Comparison of ENCODE assay signal across 1 cellular context in genomic region chr16:84928679-84929420, GRCh38.
TF ChIP-seq lines count a peak whose summit lies in the region.

No MANE protein-coding gene starts in this region.

TF ChIP-seq in K562, 482 proteins besides CTCF, POLR2A, EP300 and RAD21 (continued from another document and continues in another):
- TF ChIP-seq, protein P1, sequence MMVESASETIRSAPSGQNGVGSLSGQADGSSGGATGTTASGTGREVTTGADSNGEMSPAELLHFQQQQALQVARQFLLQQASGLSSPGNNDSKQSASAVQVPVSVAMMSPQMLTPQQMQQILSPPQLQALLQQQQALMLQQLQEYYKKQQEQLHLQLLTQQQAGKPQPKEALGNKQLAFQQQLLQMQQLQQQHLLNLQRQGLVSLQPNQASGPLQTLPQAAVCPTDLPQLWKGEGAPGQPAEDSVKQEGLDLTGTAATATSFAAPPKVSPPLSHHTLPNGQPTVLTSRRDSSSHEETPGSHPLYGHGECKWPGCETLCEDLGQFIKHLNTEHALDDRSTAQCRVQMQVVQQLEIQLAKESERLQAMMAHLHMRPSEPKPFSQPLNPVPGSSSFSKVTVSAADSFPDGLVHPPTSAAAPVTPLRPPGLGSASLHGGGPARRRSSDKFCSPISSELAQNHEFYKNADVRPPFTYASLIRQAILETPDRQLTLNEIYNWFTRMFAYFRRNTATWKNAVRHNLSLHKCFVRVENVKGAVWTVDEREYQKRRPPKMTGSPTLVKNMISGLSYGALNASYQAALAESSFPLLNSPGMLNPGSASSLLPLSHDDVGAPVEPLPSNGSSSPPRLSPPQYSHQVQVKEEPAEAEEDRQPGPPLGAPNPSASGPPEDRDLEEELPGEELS (CRISPR knock-in tag; IDR thresholded peaks at IDR 0.05; ENCODE audit: borderline replicate concordance), result no peak
- TF ChIP-seq GABPB2 (CRISPR knock-in tag; conservative IDR thresholded peaks at IDR 0.05), result no peak
- no peak for TF ChIP-seq ARID1B (IDR thresholded peaks at IDR 0.05)
- TF ChIP-seq, protein P2, sequence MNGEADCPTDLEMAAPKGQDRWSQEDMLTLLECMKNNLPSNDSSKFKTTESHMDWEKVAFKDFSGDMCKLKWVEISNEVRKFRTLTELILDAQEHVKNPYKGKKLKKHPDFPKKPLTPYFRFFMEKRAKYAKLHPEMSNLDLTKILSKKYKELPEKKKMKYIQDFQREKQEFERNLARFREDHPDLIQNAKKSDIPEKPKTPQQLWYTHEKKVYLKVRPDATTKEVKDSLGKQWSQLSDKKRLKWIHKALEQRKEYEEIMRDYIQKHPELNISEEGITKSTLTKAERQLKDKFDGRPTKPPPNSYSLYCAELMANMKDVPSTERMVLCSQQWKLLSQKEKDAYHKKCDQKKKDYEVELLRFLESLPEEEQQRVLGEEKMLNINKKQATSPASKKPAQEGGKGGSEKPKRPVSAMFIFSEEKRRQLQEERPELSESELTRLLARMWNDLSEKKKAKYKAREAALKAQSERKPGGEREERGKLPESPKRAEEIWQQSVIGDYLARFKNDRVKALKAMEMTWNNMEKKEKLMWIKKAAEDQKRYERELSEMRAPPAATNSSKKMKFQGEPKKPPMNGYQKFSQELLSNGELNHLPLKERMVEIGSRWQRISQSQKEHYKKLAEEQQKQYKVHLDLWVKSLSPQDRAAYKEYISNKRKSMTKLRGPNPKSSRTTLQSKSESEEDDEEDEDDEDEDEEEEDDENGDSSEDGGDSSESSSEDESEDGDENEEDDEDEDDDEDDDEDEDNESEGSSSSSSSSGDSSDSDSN (IDR thresholded peaks at IDR 0.05; ENCODE audit: borderline replicate concordance in 1 of 2, low read depth in 2 of 2, low read length in 2 of 2), result peak in 1 of 2 experiments; percentile 42; a peak in 1 of 4 replicates
- TF ChIP-seq SMC3 (conservative IDR thresholded peaks at IDR 0.05; ENCODE audit: insufficient read depth, low read depth, low read length), result no peak
- TF ChIP-seq NR2C1 (IDR thresholded peaks at IDR 0.05), result no peak
- no peak for TF ChIP-seq NR2C1 (tag; IDR thresholded peaks at IDR 0.05)
- no peak for TF ChIP-seq ZNF24 (IDR thresholded peaks at IDR 0.05)
- no peak for TF ChIP-seq FOXA1 (IDR thresholded peaks at IDR 0.05; ENCODE audit: borderline replicate concordance)
- TF ChIP-seq HEY1 (CRISPR knock-in tag; IDR thresholded peaks at IDR 0.05; ENCODE audit: borderline replicate concordance), result no peak
- no peak for TF ChIP-seq NUFIP1 (IDR thresholded peaks at IDR 0.05; ENCODE audit: partially characterized antibody)
- no peak for TF ChIP-seq ZNF57 (CRISPR knock-in tag; IDR thresholded peaks at IDR 0.05)
- no peak for TF ChIP-seq XRCC5 (IDR thresholded peaks at IDR 0.05; ENCODE audit: low read depth, low read length)
- TF ChIP-seq, protein P3, sequence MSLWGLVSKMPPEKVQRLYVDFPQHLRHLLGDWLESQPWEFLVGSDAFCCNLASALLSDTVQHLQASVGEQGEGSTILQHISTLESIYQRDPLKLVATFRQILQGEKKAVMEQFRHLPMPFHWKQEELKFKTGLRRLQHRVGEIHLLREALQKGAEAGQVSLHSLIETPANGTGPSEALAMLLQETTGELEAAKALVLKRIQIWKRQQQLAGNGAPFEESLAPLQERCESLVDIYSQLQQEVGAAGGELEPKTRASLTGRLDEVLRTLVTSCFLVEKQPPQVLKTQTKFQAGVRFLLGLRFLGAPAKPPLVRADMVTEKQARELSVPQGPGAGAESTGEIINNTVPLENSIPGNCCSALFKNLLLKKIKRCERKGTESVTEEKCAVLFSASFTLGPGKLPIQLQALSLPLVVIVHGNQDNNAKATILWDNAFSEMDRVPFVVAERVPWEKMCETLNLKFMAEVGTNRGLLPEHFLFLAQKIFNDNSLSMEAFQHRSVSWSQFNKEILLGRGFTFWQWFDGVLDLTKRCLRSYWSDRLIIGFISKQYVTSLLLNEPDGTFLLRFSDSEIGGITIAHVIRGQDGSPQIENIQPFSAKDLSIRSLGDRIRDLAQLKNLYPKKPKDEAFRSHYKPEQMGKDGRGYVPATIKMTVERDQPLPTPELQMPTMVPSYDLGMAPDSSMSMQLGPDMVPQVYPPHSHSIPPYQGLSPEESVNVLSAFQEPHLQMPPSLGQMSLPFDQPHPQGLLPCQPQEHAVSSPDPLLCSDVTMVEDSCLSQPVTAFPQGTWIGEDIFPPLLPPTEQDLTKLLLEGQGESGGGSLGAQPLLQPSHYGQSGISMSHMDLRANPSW (CRISPR knock-in tag; IDR thresholded peaks at IDR 0.05), result no peak
- TF ChIP-seq ZNF717 (CRISPR knock-in tag; IDR thresholded peaks at IDR 0.05), result no peak
- TF ChIP-seq ZNF134 (CRISPR knock-in tag; conservative IDR thresholded peaks at IDR 0.05), result no peak
- no peak for TF ChIP-seq BMI1 (IDR thresholded peaks at IDR 0.05; ENCODE audit: low read length)
- TF ChIP-seq ESRRA (IDR thresholded peaks at IDR 0.05; ENCODE audit: borderline replicate concordance, low read depth), result peak; percentile 83
- TF ChIP-seq MED1 (CRISPR knock-in tag; IDR thresholded peaks at IDR 0.05; ENCODE audit: borderline replicate concordance), result no peak
- TF ChIP-seq ZNF551 (CRISPR knock-in tag; IDR thresholded peaks at IDR 0.05), result no peak
- TF ChIP-seq DMBX1 (CRISPR knock-in tag; IDR thresholded peaks at IDR 0.05; ENCODE audit: borderline replicate concordance), result no peak
- TF ChIP-seq HNRNPK (IDR thresholded peaks at IDR 0.05; ENCODE audit: low read depth, low read length, poor library complexity, severe bottlenecking), result no peak
- no peak for TF ChIP-seq RFX5 (IDR thresholded peaks at IDR 0.05; ENCODE audit: low read depth, low read length)
- TF ChIP-seq CTBP1 (IDR thresholded peaks at IDR 0.05; ENCODE audit: borderline replicate concordance), result peak; percentile 35; the same call in 1 of the 2 replicates
- no peak for TF ChIP-seq YBX1 (IDR thresholded peaks at IDR 0.05)
- no peak for TF ChIP-seq ATF1 (CRISPR knock-in tag; IDR thresholded peaks at IDR 0.05)
- no peak for TF ChIP-seq ATF1 (tag; IDR thresholded peaks at IDR 0.05)
- no peak for TF ChIP-seq NFYB (IDR thresholded peaks at IDR 0.05; ENCODE audit: extremely low read depth, insufficient read length)
- TF ChIP-seq NFIX (CRISPR knock-in tag; IDR thresholded peaks at IDR 0.05; ENCODE audit: low read depth), result 0 out of 2 replicates have a peak, but pooled peaks have one; percentile 30
- peak; percentile 45; the same call in 1 of the 2 replicates for TF ChIP-seq C11orf30 (IDR thresholded peaks at IDR 0.05; ENCODE audit: low read depth)
- TF ChIP-seq JUND (IDR thresholded peaks at IDR 0.05; ENCODE audit: borderline replicate concordance, low read depth, low read length), result peak; percentile 15; the same call in 1 of the 2 replicates
- TF ChIP-seq JUND (tag; IDR thresholded peaks at IDR 0.05; ENCODE audit: borderline replicate concordance, low read depth, low read length), result no peak
- TF ChIP-seq FOSL1 (tag; conservative IDR thresholded peaks at IDR 0.05), result peak; percentile 23; the same call in 1 of the 2 replicates
- no peak for TF ChIP-seq ZNF655 (CRISPR knock-in tag; IDR thresholded peaks at IDR 0.05)
- TF ChIP-seq STAT5A (IDR thresholded peaks at IDR 0.05; ENCODE audit: borderline replicate concordance, low read length), result no peak
- no peak for TF ChIP-seq ZZZ3 (IDR thresholded peaks at IDR 0.05)
- no peak for TF ChIP-seq XRCC3 (IDR thresholded peaks at IDR 0.05)
- no peak for TF ChIP-seq NEUROD1 (IDR thresholded peaks at IDR 0.05; ENCODE audit: borderline replicate concordance, low read depth, low read length, partially characterized antibody)
- no peak for TF ChIP-seq ETV5 (CRISPR knock-in tag; IDR thresholded peaks at IDR 0.05; ENCODE audit: low read depth)
- TF ChIP-seq HMGN3 (IDR thresholded peaks at IDR 0.05; ENCODE audit: borderline replicate concordance, extremely low read depth, insufficient read length, low read depth, low read length), result no peak
- no peak for TF ChIP-seq E2F1 (CRISPR knock-in tag; IDR thresholded peaks at IDR 0.05)
- no peak for TF ChIP-seq BRD9 (IDR thresholded peaks at IDR 0.05; ENCODE audit: low read depth, partially characterized antibody)
- no peak for TF ChIP-seq SREBF1 (IDR thresholded peaks at IDR 0.05; ENCODE audit: borderline replicate concordance, low read depth, low read length)
- TF ChIP-seq MAFK (IDR thresholded peaks at IDR 0.05; ENCODE audit: low read length), result 0 out of 2 replicates have a peak, but pooled peaks have one; percentile 6
- TF ChIP-seq ZSCAN29 (IDR thresholded peaks at IDR 0.05), result no peak
- no peak for TF ChIP-seq CREB3L1 (IDR thresholded peaks at IDR 0.05; ENCODE audit: borderline replicate concordance, low read depth)
- TF ChIP-seq, protein P4, sequence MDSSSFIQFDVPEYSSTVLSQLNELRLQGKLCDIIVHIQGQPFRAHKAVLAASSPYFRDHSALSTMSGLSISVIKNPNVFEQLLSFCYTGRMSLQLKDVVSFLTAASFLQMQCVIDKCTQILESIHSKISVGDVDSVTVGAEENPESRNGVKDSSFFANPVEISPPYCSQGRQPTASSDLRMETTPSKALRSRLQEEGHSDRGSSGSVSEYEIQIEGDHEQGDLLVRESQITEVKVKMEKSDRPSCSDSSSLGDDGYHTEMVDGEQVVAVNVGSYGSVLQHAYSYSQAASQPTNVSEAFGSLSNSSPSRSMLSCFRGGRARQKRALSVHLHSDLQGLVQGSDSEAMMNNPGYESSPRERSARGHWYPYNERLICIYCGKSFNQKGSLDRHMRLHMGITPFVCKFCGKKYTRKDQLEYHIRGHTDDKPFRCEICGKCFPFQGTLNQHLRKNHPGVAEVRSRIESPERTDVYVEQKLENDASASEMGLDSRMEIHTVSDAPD (CRISPR knock-in tag; IDR thresholded peaks at IDR 0.05), result no peak
